ENCODE assay signal across 22 cellular contexts in genomic region chr13:107574517-107575215, GRCh38.
DNase-seq lines count a peak whose midpoint lies in the region; ATAC-seq and TF ChIP-seq lines count a peak whose summit lies in the region.
"Had no signal": no experiment of that assay in that cellular context is flagged by ENCODE, and none has a peak within 500 bp of the region (broad histone marks: within the 10 kb centered on the region; RNA-seq: fewer than 3 reads in every experiment).

No MANE protein-coding gene starts in this region.

- H3K4me3 ChIP-seq in HEK293 (ENCODE audit: low read depth, low read length): no peak overlapping the region
- no peak overlapping the region for H3K4me3 ChIP-seq in NT2/D1 (ENCODE audit: insufficient read length, low read depth)
- H3K4me3 ChIP-seq in fibroblast of lung (replicated peaks in 1 of 4; ENCODE audit: control extremely low read depth in 1 of 4, insufficient read depth in 1 of 4, low read depth in 3 of 4, low read length in 4 of 4): no peak overlapping the region
- no peak overlapping the region for H3K4me3 ChIP-seq in mesendoderm (ENCODE audit: low read length)

- WGBS in mesendoderm (ENCODE audit: extremely low coverage, insufficient coverage, low lambda C conversion rate): no CpG with 5 or more reads among the region's 6 CpGs

- H2AFZ ChIP-seq in fibroblast of lung (ENCODE audit: low read length): no peak overlapping the region

- H3K56ac ChIP-seq in mesendoderm (ENCODE audit: low read length): no peak overlapping the region

- TF ChIP-seq CTCF in HEK293 (tag by site-specific recombination; IDR thresholded peaks at IDR 0.05) (no peak), fibroblast of lung (conservative IDR thresholded peaks at IDR 0.05 in 1 of 2, IDR thresholded peaks at IDR 0.05 in 1 of 2; ENCODE audit: low read depth in 1 of 2, low read length in 2 of 2) (no peak)

- no peak overlapping the region for H2BK120ac ChIP-seq in mesendoderm (ENCODE audit: low read depth, low read length)

- H3K27me3 ChIP-seq in NT2/D1 (ENCODE audit: insufficient read depth, insufficient read length) (no peaks in the 10 kb centered on the region), fibroblast of lung (ENCODE audit: control insufficient read depth, insufficient read depth, low read length) (no peaks in the 10 kb centered on the region), mesendoderm (ENCODE audit: insufficient read depth, low read length, poor library complexity) (no peaks in the 10 kb centered on the region)

- H3K4me1 ChIP-seq in HEK293 (ENCODE audit: control insufficient read depth, insufficient read depth, low read length) (no peaks in the 10 kb centered on the region), NT2/D1 (ENCODE audit: insufficient read depth, insufficient read length) (no peaks in the 10 kb centered on the region), fibroblast of lung (ENCODE audit: control insufficient read depth, extremely low read depth, insufficient read depth, low read length) (no peaks in the 10 kb centered on the region), mesendoderm (ENCODE audit: control insufficient read depth, low read depth, low read length) (peaks cover 7% of the 10 kb centered on the region)

- no peak overlapping the region for H4K8ac ChIP-seq in mesendoderm (ENCODE audit: low read depth, low read length)

- H3K9ac ChIP-seq in NT2/D1 (ENCODE audit: insufficient read length, low read depth) (no peak overlapping the region), fibroblast of lung (ENCODE audit: insufficient read depth, low read length) (no peak overlapping the region), mesendoderm (ENCODE audit: low read length) (no peak overlapping the region)

- H3K4ac ChIP-seq in mesendoderm (ENCODE audit: low read depth, low read length): no peak overlapping the region

- no peaks in the 10 kb centered on the region for H3K36me3 ChIP-seq in HEK293 (ENCODE audit: control insufficient read depth in 2 of 2, insufficient read depth in 1 of 2, low read length in 2 of 2)
- H3K36me3 ChIP-seq in NT2/D1 (ENCODE audit: insufficient read depth, insufficient read length, low read length): no peaks in the 10 kb centered on the region
- H3K36me3 ChIP-seq in fibroblast of lung (ENCODE audit: control insufficient read depth, insufficient read depth, low read length): no peaks in the 10 kb centered on the region
- no peaks in the 10 kb centered on the region for H3K36me3 ChIP-seq in mesendoderm (ENCODE audit: control insufficient read depth, insufficient read depth, low read length)

- H3K18ac ChIP-seq in mesendoderm (ENCODE audit: low read length): no peak overlapping the region

- no peak overlapping the region for H3K27ac ChIP-seq in HEK293 (ENCODE audit: extremely low read depth, low read depth, low read length)
- H3K27ac ChIP-seq in fibroblast of lung (ENCODE audit: insufficient read depth, low read length): no peak overlapping the region
- H3K27ac ChIP-seq in mesendoderm (ENCODE audit: low read depth, low read length): no peak overlapping the region
- H3K27ac ChIP-seq: C4-2B had no signal

- no peaks in the 10 kb centered on the region for H3K79me1 ChIP-seq in mesendoderm (ENCODE audit: low read length)

- no peak overlapping the region for H2BK5ac ChIP-seq in mesendoderm (ENCODE audit: low read length)

- POLR2A ChIA-PET in HEK293 (lab: Yijun Ruan, JAX): no interaction called here

- no peak overlapping the region for H3K23ac ChIP-seq in mesendoderm (ENCODE audit: low read length)

- CTCF ChIA-PET in HEK293 (lab: Yijun Ruan, JAX): no interaction called here

- H2AK5ac ChIP-seq in mesendoderm (ENCODE audit: low read length): no peak overlapping the region

- H3K9me3 ChIP-seq in HEK293 (ENCODE audit: control insufficient read depth, insufficient read depth, low read depth, low read length): no peaks in the 10 kb centered on the region
- H3K9me3 ChIP-seq in NT2/D1 (ENCODE audit: insufficient read depth, low read length): peaks cover 5% of the 10 kb centered on the region; the same call in 1 of the 2 replicates
- H3K9me3 ChIP-seq in fibroblast of lung (ENCODE audit: control insufficient read depth, insufficient read depth, low read depth, low read length): no peaks in the 10 kb centered on the region

- no peaks in the 10 kb centered on the region for H4K20me1 ChIP-seq in fibroblast of lung (ENCODE audit: control insufficient read depth, extremely low read depth, insufficient read depth, low read length)

- ATAC-seq in GM19351 (IDR thresholded peaks at IDR 0.05; ENCODE audit: unreplicated experiment) (no peak), HG03571 (IDR thresholded peaks at IDR 0.05; ENCODE audit: unreplicated experiment) (no peak)
- ATAC-seq: HepG2, PC-3 had no signal

- no peaks in the 10 kb centered on the region for H3K79me2 ChIP-seq in fibroblast of lung (ENCODE audit: control insufficient read depth, insufficient read depth, low read length)
- H3K79me2 ChIP-seq in mesendoderm (ENCODE audit: control insufficient read depth, insufficient read depth, low read length): no peaks in the 10 kb centered on the region

- H2BK15ac ChIP-seq in mesendoderm (replicated peaks; ENCODE audit: low read depth): no peak overlapping the region

- H3K4me2 ChIP-seq in fibroblast of lung (ENCODE audit: extremely low read depth, insufficient read depth, low read length) (no peak overlapping the region), mesendoderm (ENCODE audit: low read length) (no peak overlapping the region)

- no peak overlapping the region for H4K5ac ChIP-seq in mesendoderm (ENCODE audit: low read length)

- DNase-seq in NT2/D1 (ENCODE audit: low read depth, low spot score): peak; percentile 23
- DNase-seq in fibroblast of lung (ENCODE audit: low read depth in 2 of 2): peak; percentile 2 to 26
- peak; percentile 40 for DNase-seq in mesendoderm
- DNase-seq in NCI-H2171 (lab: John Stamatoyannopoulos, UW): no peak
- no peak for DNase-seq in epidermal melanocyte (ENCODE audit: insufficient read length, low spot score)
- DNase-seq: AML-193, DMS 273 treated with DMSO at 0.1 percent for 48 hours, GDM1, H7, KG1, NCI-H1105 treated with DMSO at 0.1 percent for 48 hours, NCI-H1694, NCI-H226, NCI-H82, PC-3, RPMI8226, SIG-M5 had no signal

TF ChIP-seq in HEK293, 187 proteins besides CTCF, POLR2A, EP300 and RAD21:
- TF ChIP-seq TCF7L2 (IDR thresholded peaks at IDR 0.05; ENCODE audit: borderline replicate concordance, low read depth, low read length): peak; percentile 90; the same call in 1 of the 2 replicates
- no peak for TF ChIP-seq ZNF704 (tag by site-specific recombination; IDR thresholded peaks at IDR 0.05)
TF ChIP-seq in HEK293: peak in this region for 1.

Comparison
In these comparisons a context has a peak if more than half of its experiments do, and no peak if none do; other contexts are left out.
1. DNase-seq: peak in NT2/D1 (single experiment), fibroblast of lung (2 of 2) and mesendoderm (single experiment); none in NCI-H2171 (single experiment) and epidermal melanocyte (single experiment).